Comparison of ENCODE assay signal across 26 cellular contexts in the genomic region with DNA sequence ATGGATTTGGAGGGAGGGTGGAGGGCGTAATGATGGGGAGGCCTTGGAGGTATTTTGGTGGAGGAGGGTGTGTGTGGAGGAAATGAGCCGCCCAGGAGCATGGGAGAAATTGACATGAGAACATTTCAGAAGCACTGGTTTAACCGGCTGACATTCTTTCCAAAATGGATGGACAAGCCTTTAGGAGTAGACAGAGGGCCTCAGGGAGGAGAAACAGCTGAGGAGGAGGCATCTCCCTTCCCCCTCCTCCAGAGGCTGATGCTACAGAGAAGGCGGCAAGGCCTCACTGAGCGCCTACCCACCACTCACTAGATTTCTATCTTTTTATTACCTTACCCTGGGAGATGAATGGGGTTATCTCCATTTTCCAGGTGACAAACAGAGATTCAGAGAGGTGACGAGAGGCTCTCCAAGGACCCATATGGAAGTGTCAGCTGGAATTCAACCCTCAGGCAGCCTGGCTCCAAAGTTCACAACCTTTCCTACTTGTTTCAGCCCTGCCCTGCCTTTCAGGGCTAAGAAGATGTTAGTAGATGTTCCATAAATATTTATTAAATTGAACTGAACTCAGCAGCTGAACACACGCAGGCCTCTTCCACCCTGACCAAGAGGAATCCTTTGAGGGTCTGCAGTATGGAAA.
DNase-seq lines count a peak whose midpoint lies in the region; ATAC-seq, FAIRE-seq and TF ChIP-seq lines count a peak whose summit lies in the region.
"Had no signal": no experiment of that assay in that cellular context is flagged by ENCODE, and none has a peak within 500 bp of the region (broad histone marks: within the 10 kb centered on the region; RNA-seq: fewer than 3 reads in every experiment).

No MANE protein-coding gene starts in this region.

- H2AK5ac ChIP-seq in mesenchymal stem cell (ENCODE audit: low read length, severe bottlenecking) = no peak overlapping the region

- H3K14ac ChIP-seq in mesenchymal stem cell (ENCODE audit: low read length in 2 of 2) = no peak overlapping the region

- H3K27me3 Mint-ChIP-seq in T-helper 17 cell = no peaks in the 10 kb centered on the region
- H3K27me3 Mint-ChIP-seq: activated CD4-positive, alpha-beta T cell treated with anti-CD3 and anti-CD28 coated beads for 36 hours; activated T-helper 17 cell treated with anti-CD3 and anti-CD28 coated beads, Interleukin-2, amount 50 U/mL, for 72 hours had no signal

- no peak overlapping the region for H2BK120ac ChIP-seq in mesenchymal stem cell (ENCODE audit: low read depth, low read length)

- peaks cover 68 to 100% (median 99%) of the 10 kb centered on the region in 10 experiments for H3K4me1 ChIP-seq in BLaER1 treated with 17β-estradiol and CSF1 and Interleukin-3, amounts not matched to agents 10 nM and 100 nM
- peaks cover 11% of the 10 kb centered on the region for H3K4me1 ChIP-seq in mesenchymal stem cell (ENCODE audit: control insufficient read depth, insufficient read depth, low read depth, low read length)
- peaks cover 21% of the 10 kb centered on the region for H3K4me1 ChIP-seq in parathyroid adenoma
- H3K4me1 ChIP-seq: A549, uterus had no signal

- no peak for DNase-seq in T-helper 17 cell
- DNase-seq in mesenchymal stem cell = no peak
- no peak for DNase-seq in retina
- no peak for DNase-seq in NK-92 (lab: John Stamatoyannopoulos, UW; ENCODE audit: unreplicated experiment)
- DNase-seq in frontal cortex (ENCODE audit: low spot score in 2 of 2) = no peak
- DNase-seq: activated CD4-positive, alpha-beta T cell treated with anti-CD3 and anti-CD28 coated beads for 36 hours; activated naive CD4-positive, alpha-beta T cell treated with anti-CD3 and anti-CD28 coated beads, Interleukin-2, amount 50 U/mL, for 16 hours; amniotic stem cell; HCEC 1CT; hypothalamus; Karpas-422; NCI-H1417 treated with DMSO at 0.1 percent for 48 hours; NCI-H2081; NCI-H226; NCI-H748 treated with DMSO at 0.1 percent for 48 hours; stimulated activated naive CD8-positive, alpha-beta T cell treated with anti-CD3 and anti-CD28 coated beads, Interleukin-15, Interleukin-2, amounts not matched to agents 100 U/mL and 50 U/mL, for 24 hours; testis; uterus had no signal

- H4K20me1 ChIP-seq in BLaER1 treated with 17β-estradiol and CSF1 and Interleukin-3, amounts not matched to agents 10 nM and 100 nM = no peaks in the 10 kb centered on the region

- no peak overlapping the region for H3K23ac ChIP-seq in mesenchymal stem cell (ENCODE audit: low read length in 2 of 2)

- peaks cover 31% of the 10 kb centered on the region for H3K4me1 Mint-ChIP-seq in T-helper 17 cell

- peak overlapping the region; percentile 67 to 94 (median 80) for H3K4me2 ChIP-seq in BLaER1 treated with 17β-estradiol and CSF1 and Interleukin-3, amounts not matched to agents 10 nM and 100 nM
- H3K4me2 ChIP-seq in mesenchymal stem cell (ENCODE audit: low read length, poor library complexity, severe bottlenecking) (no peak overlapping the region), parathyroid adenoma (ENCODE audit: low read length) (no peak overlapping the region)
- H3K4me2 ChIP-seq: A549 had no signal

- WGBS in mesenchymal stem cell = 91% methylated on average over 4 of the region's 7 CpGs

- H3K9ac ChIP-seq in BLaER1 treated with 17β-estradiol and CSF1 and Interleukin-3, amounts not matched to agents 10 nM and 100 nM = peak overlapping the region in 9 of 11 experiments; percentile 35 to 83 (median 64); a peak in 15 of 22 replicates
- H3K9ac ChIP-seq in mesenchymal stem cell (ENCODE audit: low read length) (no peak overlapping the region), parathyroid adenoma (no peak overlapping the region)

- H3K4ac ChIP-seq in mesenchymal stem cell (ENCODE audit: low read depth in 1 of 2, low read length in 2 of 2) = peak overlapping the region in 1 of 2 experiments; percentile 45

- no peaks in the 10 kb centered on the region for H3K79me2 ChIP-seq in parathyroid adenoma

- H3K4me3 Mint-ChIP-seq in T-helper 17 cell = no peak overlapping the region
- H3K4me3 Mint-ChIP-seq: activated CD4-positive, alpha-beta T cell treated with anti-CD3 and anti-CD28 coated beads for 36 hours; activated T-helper 17 cell treated with anti-CD3 and anti-CD28 coated beads, Interleukin-2, amount 50 U/mL, for 72 hours had no signal

- no peak overlapping the region for H4K8ac ChIP-seq in mesenchymal stem cell (ENCODE audit: low read length)

- peaks cover 4% of the 10 kb centered on the region for H3K36me3 Mint-ChIP-seq in T-helper 17 cell (ENCODE audit: low read depth)

- peak overlapping the region; percentile 64 to 95 for H2BK12ac ChIP-seq in mesenchymal stem cell (ENCODE audit: low read length in 2 of 2)

- no peak overlapping the region for H2BK5ac ChIP-seq in mesenchymal stem cell (ENCODE audit: low read depth, low read length, poor library complexity, severe bottlenecking)

- H3K27ac ChIP-seq in BLaER1 treated with 17β-estradiol and CSF1 and Interleukin-3, amounts not matched to agents 10 nM and 100 nM = peak overlapping the region in 10 of 11 experiments; percentile 16 to 90 (median 74); a peak in 17 of 22 replicates
- no peak overlapping the region for H3K27ac ChIP-seq in mesenchymal stem cell (ENCODE audit: low read length, poor library complexity, severe bottlenecking)
- H3K27ac ChIP-seq in parathyroid adenoma = no peak overlapping the region
- H3K27ac ChIP-seq: breast epithelium, testis had no signal

- H2AFZ ChIP-seq in mesenchymal stem cell (ENCODE audit: low read depth, low read length) (no peak overlapping the region), parathyroid adenoma (peak overlapping the region; percentile 41)

- H3K27me3 ChIP-seq in BLaER1 treated with 17β-estradiol and CSF1 and Interleukin-3, amounts not matched to agents 10 nM and 100 nM = no peaks in the 10 kb centered on the region
- H3K27me3 ChIP-seq in mesenchymal stem cell (ENCODE audit: control insufficient read depth in 1 of 2, insufficient read depth in 1 of 2, low read length in 2 of 2) = no peaks in the 10 kb centered on the region
- no peaks in the 10 kb centered on the region for H3K27me3 ChIP-seq in parathyroid adenoma (ENCODE audit: control insufficient read depth, insufficient read depth, low read length)
- H3K27me3 ChIP-seq: breast epithelium, testis, uterus had no signal

- peak overlapping the region; percentile 46 for H2BK15ac ChIP-seq in mesenchymal stem cell (ENCODE audit: low read depth, poor library complexity, severe bottlenecking)

- no peaks in the 10 kb centered on the region for H3K9me3 ChIP-seq in BLaER1 treated with 17β-estradiol and CSF1 and Interleukin-3, amounts not matched to agents 10 nM and 100 nM (replicated peaks in 1 of 11)
- H3K9me3 ChIP-seq in T-helper 17 cell (ENCODE audit: control insufficient read depth, low read length, poor library complexity, severe bottlenecking) (no peaks in the 10 kb centered on the region), mesenchymal stem cell (ENCODE audit: control insufficient read depth, low read length) (no peaks in the 10 kb centered on the region), parathyroid adenoma (ENCODE audit: control insufficient read depth, low read length) (no peaks in the 10 kb centered on the region)
- H3K9me3 ChIP-seq: A549, breast epithelium, testis, uterus had no signal

- no peak for TF ChIP-seq CTCF in parathyroid adenoma (IDR thresholded peaks at IDR 0.05)

- no peaks in the 10 kb centered on the region for H3K79me1 ChIP-seq in mesenchymal stem cell (replicated peaks; ENCODE audit: low read length, poor library complexity, severe bottlenecking)

- no peak for FAIRE-seq in frontal cortex (lab: Jason Lieb, UNC)
- FAIRE-seq: A549, HepG2 had no signal

- H3K36me3 ChIP-seq in BLaER1 treated with 17β-estradiol and CSF1 and Interleukin-3, amounts not matched to agents 10 nM and 100 nM = no peaks in the 10 kb centered on the region
- no peaks in the 10 kb centered on the region for H3K36me3 ChIP-seq in mesenchymal stem cell (ENCODE audit: control insufficient read depth in 1 of 2, insufficient read depth in 2 of 2, low read depth in 1 of 2, low read length in 2 of 2)
- H3K36me3 ChIP-seq in parathyroid adenoma (ENCODE audit: control insufficient read depth, insufficient read depth, low read length) = no peaks in the 10 kb centered on the region
- H3K36me3 ChIP-seq: breast epithelium, uterus had no signal

- H4K91ac ChIP-seq in mesenchymal stem cell (ENCODE audit: low read length) = peak overlapping the region; percentile 48

- H3K4me3 ChIP-seq in BLaER1 treated with 17β-estradiol and CSF1 and Interleukin-3, amounts not matched to agents 10 nM and 100 nM = peak overlapping the region in 3 of 10 experiments; percentile 25 to 46 (median 43); a peak in 4 of 20 replicates
- H3K4me3 ChIP-seq in mesenchymal stem cell (ENCODE audit: insufficient read depth in 1 of 2, low read depth in 1 of 2, low read length in 2 of 2) = no peak overlapping the region
- H3K4me3 ChIP-seq in parathyroid adenoma (ENCODE audit: low read depth, low read length) = no peak overlapping the region
- H3K4me3 ChIP-seq: A549, breast epithelium, testis, uterus had no signal

- no peak for ATAC-seq in T-helper 17 cell
- no peak for ATAC-seq in GM19328 (IDR thresholded peaks at IDR 0.05; ENCODE audit: unreplicated experiment)
- ATAC-seq: A549; activated CD4-positive, alpha-beta T cell treated with anti-CD3 and anti-CD28 coated beads for 36 hours; activated T-helper 17 cell treated with anti-CD3 and anti-CD28 coated beads, Interleukin-2, amount 50 U/mL, for 72 hours; HepG2; left lobe of liver; stimulated activated naive CD8-positive, alpha-beta T cell treated with anti-CD3 and anti-CD28 coated beads, Interleukin-15, Interleukin-2, amounts not matched to agents 100 U/mL and 50 U/mL, for 24 hours had no signal

- peak overlapping the region; percentile 11 for H3K27ac Mint-ChIP-seq in T-helper 17 cell
- H3K27ac Mint-ChIP-seq: activated CD4-positive, alpha-beta T cell treated with anti-CD3 and anti-CD28 coated beads for 36 hours; activated T-helper 17 cell treated with anti-CD3 and anti-CD28 coated beads, Interleukin-2, amount 50 U/mL, for 72 hours had no signal

- H3K18ac ChIP-seq in mesenchymal stem cell (ENCODE audit: low read depth in 1 of 2, low read length in 2 of 2) = peak overlapping the region; percentile 16 to 68

Comparison
In these comparisons a context has a peak if more than half of its experiments do, and no peak if none do; other contexts are left out.
1. H3K27ac ChIP-seq: peak in BLaER1 treated with 17β-estradiol and CSF1 and Interleukin-3, amounts not matched to agents 10 nM and 100 nM (10 of 11); none in mesenchymal stem cell (single experiment) and parathyroid adenoma (single experiment).
2. H3K4me2 ChIP-seq: peak in BLaER1 treated with 17β-estradiol and CSF1 and Interleukin-3, amounts not matched to agents 10 nM and 100 nM (11 of 11); none in mesenchymal stem cell (single experiment) and parathyroid adenoma (single experiment).
3. H3K9ac ChIP-seq: peak in BLaER1 treated with 17β-estradiol and CSF1 and Interleukin-3, amounts not matched to agents 10 nM and 100 nM (9 of 11); none in mesenchymal stem cell (single experiment) and parathyroid adenoma (single experiment).